7 cellular contexts compared by ENCODE assay signal in the genomic region with DNA sequence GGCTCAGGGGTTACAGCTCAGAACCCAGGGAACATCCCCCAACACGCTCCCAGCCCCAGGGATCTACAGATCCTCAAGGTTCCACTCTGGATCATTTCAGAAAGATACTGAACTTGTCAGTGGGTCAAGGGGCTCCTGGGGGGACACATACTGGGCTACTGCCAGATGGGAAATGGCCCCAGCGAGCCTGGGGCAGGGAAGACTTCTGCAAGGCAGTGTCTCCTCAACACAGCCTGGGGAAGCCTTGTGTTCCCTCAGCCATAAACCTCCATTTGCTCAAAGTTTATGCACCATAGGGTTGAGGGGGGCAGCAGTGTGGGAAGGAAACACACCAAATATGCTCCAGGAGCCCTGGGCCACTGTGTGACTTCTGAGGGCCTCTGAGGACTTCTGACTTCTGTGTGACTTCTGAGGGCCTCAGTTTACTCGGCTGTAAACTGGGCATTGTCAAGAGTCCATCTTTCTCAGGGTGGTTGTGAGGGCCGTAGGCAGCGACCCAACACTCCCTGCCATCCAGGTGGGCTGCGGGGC. TPM values are rescaled to one million over a fixed set of nuclear protein-coding genes. Genes with fewer than 3 reads are reported as not detected.
DNase-seq lines count a peak whose midpoint lies in the region; ATAC-seq and TF ChIP-seq lines count a peak whose summit lies in the region.

No MANE protein-coding gene starts in this region.

- no peak for TF ChIP-seq CTCF in GM12875 (IDR thresholded peaks at IDR 0.05; ENCODE audit: borderline replicate concordance, insufficient read depth, low read depth, low read length)
- TF ChIP-seq CTCF in OCI-LY3 (IDR thresholded peaks at IDR 0.05; ENCODE audit: low read depth, low read length), result no peak

- peaks cover 61% of the 10 kb centered on the region for H4K20me1 ChIP-seq in OCI-LY3 (ENCODE audit: insufficient read depth, low read length)

- peaks cover 98% of the 10 kb centered on the region for H3K79me2 ChIP-seq in OCI-LY3 (ENCODE audit: low read length)

- DNase-seq in COLO829 (ENCODE audit: low spot score), result no peak

- H3K9ac ChIP-seq in OCI-LY3 (ENCODE audit: low read length) (peak overlapping the region; percentile 96), skeletal muscle tissue (ENCODE audit: low read depth in 1 of 3, low read length in 3 of 3) (peak overlapping the region in 1 of 3 donors; percentile 14)

- ATAC-seq in HG03432 (IDR thresholded peaks at IDR 0.05; ENCODE audit: unreplicated experiment), result no peak
- ATAC-seq in HG02970 (IDR thresholded peaks at IDR 0.05; ENCODE audit: low FRiP score, unreplicated experiment), result no peak

- peaks cover 45% of the 10 kb centered on the region for H3K36me3 ChIP-seq in OCI-LY3 (replicated peaks; ENCODE audit: low read depth, low read length)
- H3K36me3 ChIP-seq in esophagus (ENCODE audit: control insufficient read depth in 2 of 2, insufficient read depth in 2 of 2, low read length in 1 of 2), result no peaks in the 10 kb centered on the region
- no peaks in the 10 kb centered on the region for H3K36me3 ChIP-seq in skeletal muscle tissue (ENCODE audit: control insufficient read depth in 3 of 3, insufficient read depth in 3 of 3, low read length in 3 of 3)

- H3K4me2 ChIP-seq in OCI-LY3 (ENCODE audit: low read length), result peak overlapping the region; percentile 97

- H3K4me3 ChIP-seq in GM12875 (ENCODE audit: low read depth, low read length) (peak overlapping the region; percentile 58), OCI-LY3 (ENCODE audit: low read length) (peak overlapping the region; percentile 85), esophagus (ENCODE audit: low read depth in 1 of 2, low read length in 2 of 2) (peak overlapping the region in 1 of 2 donors; percentile 8), skeletal muscle tissue (ENCODE audit: low read length in 3 of 3) (no peak overlapping the region)

- WGBS in esophagus, 2 donors, result 76 to 78% methylated on average over 6 of the region's 6 CpGs

- H3K27ac ChIP-seq in OCI-LY3 (ENCODE audit: low read length) (peak overlapping the region; percentile 91), esophagus (ENCODE audit: low read depth in 2 of 2, low read length in 1 of 2) (peak overlapping the region; percentile 68 to 84), skeletal muscle tissue (ENCODE audit: low read depth, low read length) (peak overlapping the region; percentile 66)

- H3K27me3 ChIP-seq in OCI-LY3 (ENCODE audit: low read depth, low read length) (no peaks in the 10 kb centered on the region), esophagus (ENCODE audit: control insufficient read depth in 1 of 2, insufficient read depth in 2 of 2, low read length in 2 of 2) (no peaks in the 10 kb centered on the region), skeletal muscle tissue (ENCODE audit: control insufficient read depth in 3 of 3, insufficient read depth in 3 of 3, low read length in 3 of 3) (no peaks in the 10 kb centered on the region)

- H2AFZ ChIP-seq in OCI-LY3 (ENCODE audit: low read depth, low read length), result no peak overlapping the region

- H3K4me1 ChIP-seq in OCI-LY3 (ENCODE audit: low read length), result peaks cover 88% of the 10 kb centered on the region
- peaks cover 6 to 25% of the 10 kb centered on the region in 2 donors for H3K4me1 ChIP-seq in esophagus (ENCODE audit: control insufficient read depth in 2 of 2, insufficient read depth in 2 of 2, low read length in 1 of 2)
- H3K4me1 ChIP-seq in skeletal muscle tissue (ENCODE audit: control insufficient read depth in 3 of 3, insufficient read depth in 3 of 3, low read length in 3 of 3), result peaks cover 38 to 75% (median 45%) of the 10 kb centered on the region in 3 donors

- H3K9me3 ChIP-seq in OCI-LY3 (ENCODE audit: insufficient read depth, low read length), result no peaks in the 10 kb centered on the region
- no peaks in the 10 kb centered on the region for H3K9me3 ChIP-seq in esophagus (ENCODE audit: control insufficient read depth in 2 of 2, insufficient read depth in 1 of 2, low read depth in 1 of 2, low read length in 1 of 2)
- H3K9me3 ChIP-seq in skeletal muscle tissue (ENCODE audit: control insufficient read depth in 3 of 3, low read length in 3 of 3), result no peaks in the 10 kb centered on the region

RNA-seq across cellular contexts. Expression of a gene that starts 58.4 kb away (rescaled TPM):
- 1 to 10 TPM; 4.1 to 5.2 TPM for polyA plus RNA-seq in esophagus
- 27.1 TPM for total RNA-seq in skeletal muscle tissue

Comparison
In these comparisons a context has a peak if more than half of its experiments do, and no peak if none do; other contexts are left out.
1. H3K4me3 ChIP-seq: peak in GM12875 (single experiment) and OCI-LY3 (single experiment); none in skeletal muscle tissue (0 of 3).
2. Peak in every context shown above with its lines, with median percentiles within 50 percentile points of each other: H3K27ac ChIP-seq.